ENCODE assay signal across 17 cellular contexts in the genomic region with DNA sequence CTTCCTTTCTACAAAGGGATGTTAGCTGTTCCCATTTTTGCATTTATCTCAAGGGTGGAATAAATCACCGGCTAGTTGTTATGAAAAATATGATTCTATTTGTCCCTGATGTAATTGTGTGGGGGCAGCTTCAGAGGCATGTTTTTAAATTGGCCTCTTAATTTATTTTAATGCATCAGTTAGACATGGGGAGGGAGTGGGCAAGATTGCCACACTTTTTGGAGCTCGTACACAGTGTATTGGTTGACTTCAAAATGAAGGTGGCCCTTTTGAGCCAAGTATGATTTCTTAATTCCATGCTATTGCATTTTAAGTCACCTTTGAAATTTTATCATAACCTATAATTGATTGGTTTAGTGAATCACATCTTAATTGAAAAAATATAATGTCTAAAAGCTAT.
DNase-seq lines count a peak whose midpoint lies in the region; ATAC-seq and TF ChIP-seq lines count a peak whose summit lies in the region.
"Had no signal": no experiment of that assay in that cellular context is flagged by ENCODE, and none has a peak within 500 bp of the region (broad histone marks: within the 10 kb centered on the region; RNA-seq: fewer than 3 reads in every experiment).

No MANE protein-coding gene starts in this region.

- H3K36me3 Mint-ChIP-seq in nephron (ENCODE audit: low read depth): no peaks in the 10 kb centered on the region
- no peaks in the 10 kb centered on the region for H3K36me3 Mint-ChIP-seq in activated CD4-positive, alpha-beta T cell treated with anti-CD3 and anti-CD28 coated beads, Interleukin-2, amount 10 ng/mL, durations not matched to agents 24 days and 14 days (ENCODE audit: low read depth)
- H3K36me3 Mint-ChIP-seq: CD8-positive, alpha-beta T cell had no signal

- no peak for TF ChIP-seq CTCF in right atrium auricular region (IDR thresholded peaks at IDR 0.05)
- no peak for TF ChIP-seq CTCF in nephron (IDR thresholded peaks at IDR 0.05; ENCODE audit: unreplicated experiment in 3 of 3)

- DNase-seq in left ventricle myocardium superior: no peak
- DNase-seq in right atrium auricular region (ENCODE audit: low spot score): no peak
- DNase-seq in activated CD4-positive, alpha-beta T cell treated with anti-CD3 and anti-CD28 coated beads, Interleukin-2, amount 10 ng/mL, durations not matched to agents 24 days and 14 days: no peak
- no peak for DNase-seq in activated T-cell treated with anti-CD3 and anti-CD28 coated beads for 4 hours
- DNase-seq: AML-193; Caco-2; Calu3; CD4-positive, alpha-beta T cell; CD8-positive, alpha-beta T cell; DMS79 treated with DMSO at 0.1 percent for 48 hours; GF-D8 had no signal

- H3K4me1 Mint-ChIP-seq in nephron: peaks cover 68% of the 10 kb centered on the region
- H3K4me1 Mint-ChIP-seq in activated CD4-positive, alpha-beta T cell treated with anti-CD3 and anti-CD28 coated beads, Interleukin-2, amount 10 ng/mL, durations not matched to agents 24 days and 14 days: no peaks in the 10 kb centered on the region
- H3K4me1 Mint-ChIP-seq: B cell had no signal

- H3K27ac Mint-ChIP-seq in nephron: peak overlapping the region; percentile 36 to 91 (median 88)
- no peak overlapping the region for H3K27ac Mint-ChIP-seq in activated CD4-positive, alpha-beta T cell treated with anti-CD3 and anti-CD28 coated beads, Interleukin-2, amount 10 ng/mL, durations not matched to agents 24 days and 14 days
- H3K27ac Mint-ChIP-seq: B cell; CD4-positive, alpha-beta T cell; CD8-positive, alpha-beta T cell had no signal

- no peak overlapping the region for H3K4me3 ChIP-seq in right atrium auricular region
- H3K4me3 ChIP-seq: A549; BLaER1 treated with 17β-estradiol and CSF1 and Interleukin-3, amounts not matched to agents 10 nM and 100 nM had no signal

- intact Hi-C loops in left ventricle myocardium superior (cut with micrococcal nuclease): no loop called here
- intact Hi-C loops in activated CD4-positive, alpha-beta T cell treated with anti-CD3 and anti-CD28 coated beads, Interleukin-2, amount 10 ng/mL, durations not matched to agents 24 days and 14 days (cut with micrococcal nuclease): no loop called here

- H3K27ac ChIP-seq in right atrium auricular region: no peak overlapping the region
- H3K27ac ChIP-seq: 22Rv1; A549; BLaER1 treated with 17β-estradiol and CSF1 and Interleukin-3, amounts not matched to agents 10 nM and 100 nM; C4-2B had no signal

- no peaks in the 10 kb centered on the region for H3K27me3 ChIP-seq in right atrium auricular region
- H3K27me3 ChIP-seq: BLaER1 treated with 17β-estradiol and CSF1 and Interleukin-3, amounts not matched to agents 10 nM and 100 nM had no signal

- ATAC-seq in left ventricle myocardium superior: peak; percentile 36
- ATAC-seq: A549; CD8-positive, alpha-beta T cell had no signal

- H3K27me3 Mint-ChIP-seq in nephron (ENCODE audit: low read depth): no peaks in the 10 kb centered on the region
- no peaks in the 10 kb centered on the region for H3K27me3 Mint-ChIP-seq in activated CD4-positive, alpha-beta T cell treated with anti-CD3 and anti-CD28 coated beads, Interleukin-2, amount 10 ng/mL, durations not matched to agents 24 days and 14 days
- H3K27me3 Mint-ChIP-seq: B cell; CD4-positive, alpha-beta T cell had no signal

- no peaks in the 10 kb centered on the region for H3K9me3 ChIP-seq in right atrium auricular region
- H3K9me3 ChIP-seq: A549; BLaER1 treated with 17β-estradiol and CSF1 and Interleukin-3, amounts not matched to agents 10 nM and 100 nM; Caco-2 had no signal

- no peaks in the 10 kb centered on the region for H3K9me3 Mint-ChIP-seq in nephron
- H3K9me3 Mint-ChIP-seq in activated CD4-positive, alpha-beta T cell treated with anti-CD3 and anti-CD28 coated beads, Interleukin-2, amount 10 ng/mL, durations not matched to agents 24 days and 14 days: peaks cover 11% of the 10 kb centered on the region

- H3K36me3 ChIP-seq in right atrium auricular region: no peaks in the 10 kb centered on the region
- H3K36me3 ChIP-seq: BLaER1 treated with 17β-estradiol and CSF1 and Interleukin-3, amounts not matched to agents 10 nM and 100 nM had no signal

- H3K4me3 Mint-ChIP-seq in nephron: peak overlapping the region in 1 of 3 experiments; percentile 28
- H3K4me3 Mint-ChIP-seq in activated CD4-positive, alpha-beta T cell treated with anti-CD3 and anti-CD28 coated beads, Interleukin-2, amount 10 ng/mL, durations not matched to agents 24 days and 14 days: no peak overlapping the region
- H3K4me3 Mint-ChIP-seq: B cell; CD4-positive, alpha-beta T cell; CD8-positive, alpha-beta T cell had no signal

- H3K4me1 ChIP-seq in right atrium auricular region: no peaks in the 10 kb centered on the region
- H3K4me1 ChIP-seq: A549 had no signal
